8 cellular contexts compared by ENCODE assay signal in the genomic region with DNA sequence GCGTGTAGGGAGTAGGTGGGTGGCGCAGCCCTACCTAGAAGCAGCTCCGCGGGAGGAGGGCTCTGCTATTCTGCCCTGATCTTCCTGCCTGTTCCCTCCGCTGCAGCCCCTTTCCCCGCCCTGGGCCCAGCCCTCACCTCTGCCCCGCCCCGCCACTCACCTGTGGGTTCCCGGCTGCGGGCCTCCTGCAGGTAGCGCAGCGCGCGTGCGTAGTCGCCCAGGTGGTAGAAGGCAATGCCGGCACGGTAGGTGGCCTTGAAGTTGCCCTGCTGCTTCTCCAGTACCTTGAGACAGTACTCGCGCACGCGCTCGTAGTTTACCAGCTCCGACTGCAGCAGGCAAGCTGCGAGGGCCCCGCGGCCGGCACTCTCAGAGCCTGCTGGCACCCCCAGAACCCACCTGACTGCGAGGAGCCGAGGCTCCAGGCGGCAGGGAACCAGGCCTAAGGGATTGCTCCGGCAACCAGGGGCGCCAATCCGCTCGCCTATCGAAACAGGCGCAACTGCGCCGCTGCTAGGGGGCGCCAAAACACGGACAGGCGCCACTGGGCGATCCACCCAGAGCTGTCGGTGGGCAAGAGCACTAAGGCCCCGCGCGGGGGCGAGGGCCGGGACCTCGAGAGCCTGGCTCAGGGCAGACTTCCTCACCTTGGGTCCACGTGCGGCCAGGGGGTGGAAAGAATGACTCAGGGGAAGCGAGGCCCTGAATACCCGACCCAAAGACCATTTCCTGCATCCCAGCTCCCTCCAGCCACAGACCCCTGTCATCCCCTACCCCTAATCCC. TPM values are rescaled to one million over a fixed set of nuclear protein-coding genes. Genes with fewer than 3 reads are reported as not detected.
DNase-seq lines count a peak whose midpoint lies in the region; ATAC-seq, FAIRE-seq and TF ChIP-seq lines count a peak whose summit lies in the region.

No MANE protein-coding gene starts in this region.

- ATAC-seq in GM12878 (no peak), lung (ENCODE audit: insufficient read depth, low FRiP score) (no peak), HG03280 (IDR thresholded peaks at IDR 0.05; ENCODE audit: unreplicated experiment) (no peak), HG03521 (IDR thresholded peaks at IDR 0.05; ENCODE audit: unreplicated experiment) (no peak), HG03565 (IDR thresholded peaks at IDR 0.05; ENCODE audit: unreplicated experiment) (no peak)

- no peak for FAIRE-seq in GM12878 (lab: Jason Lieb, UNC)

- TF ChIP-seq EP300 in GM12878 (IDR thresholded peaks at IDR 0.05; ENCODE audit: borderline replicate concordance in 1 of 2, control insufficient read depth in 1 of 2, low read depth in 2 of 2, low read length in 2 of 2) = no peak

- H3K9ac ChIP-seq in GM12878 (ENCODE audit: control insufficient read depth, insufficient read depth, low read length) = no peak overlapping the region

- no peaks in the 10 kb centered on the region for H4K20me1 ChIP-seq in GM12878 (ENCODE audit: control insufficient read depth, insufficient read depth)

- DNase-seq in DMS153 treated with DMSO at 0.1 percent for 48 hours (lab: John Stamatoyannopoulos, UW; ENCODE audit: unreplicated experiment) = peak; percentile 76
- peak; percentile 30 for DNase-seq in NCI-H1417 treated with DMSO at 0.1 percent for 48 hours (lab: John Stamatoyannopoulos, UW)
- no peak for DNase-seq in GM12878 (ENCODE audit: low read depth, low spot score)
- DNase-seq in lung (ENCODE audit: low spot score) = peak; percentile 38
- no peak for DNase-seq in activated gamma-delta T cell treated with Interleukin-2 at 50 U/mL for 16 hours

- H3K4me2 ChIP-seq in GM12878 (ENCODE audit: control insufficient read depth, insufficient read depth) = no peak overlapping the region

- no peak overlapping the region for H3K4me3 ChIP-seq in GM12878
- no peak overlapping the region for H3K4me3 ChIP-seq in lung

- no peaks in the 10 kb centered on the region for H3K79me2 ChIP-seq in GM12878 (ENCODE audit: control insufficient read depth, insufficient read depth, low read length)

- no peak overlapping the region for H3K27ac ChIP-seq in GM12878 (ENCODE audit: control insufficient read depth, insufficient read depth)
- H3K27ac ChIP-seq in lung (ENCODE audit: low read depth in 1 of 2, low read length in 1 of 2) = no peak overlapping the region

- H3K9me3 ChIP-seq in GM12878 (replicated peaks; ENCODE audit: control insufficient read depth, insufficient read depth, low read length) (peaks cover under 1% of the 10 kb centered on the region; the same call in 1 of the 3 replicates), lung (ENCODE audit: control insufficient read depth in 2 of 2, insufficient read depth in 1 of 2, low read length in 1 of 2) (no peaks in the 10 kb centered on the region)

- H3K36me3 ChIP-seq in GM12878 (ENCODE audit: control insufficient read depth in 2 of 2, insufficient read depth in 2 of 2, low read length in 1 of 2) (no peaks in the 10 kb centered on the region), lung (ENCODE audit: control insufficient read depth in 2 of 2, insufficient read depth in 2 of 2, low read length in 2 of 2) (peaks cover 0 to 5% of the 10 kb centered on the region in 2 donors)

- peaks cover 0 to 6% of the 10 kb centered on the region in 2 experiments for H3K27me3 ChIP-seq in GM12878 (replicated peaks in 1 of 2; ENCODE audit: control insufficient read depth in 2 of 2, insufficient read depth in 2 of 2, low read length in 1 of 2)
- peaks cover 6% of the 10 kb centered on the region for H3K27me3 ChIP-seq in lung (ENCODE audit: control insufficient read depth, insufficient read depth)

- BruUV-seq in GM12878 (replicated peaks; lab: Mats Ljungman, UMichigan) = no TSS peak

- POLR2A ChIA-PET in GM12878 (lab: Charles Lee) = no interaction called here

- no peak for TF ChIP-seq POLR2A in GM12878 (IDR thresholded peaks at IDR 0.05; ENCODE audit: low read depth, low read length)

- CTCF ChIA-PET in GM12878 (lab: Yijun Ruan, JAX) = interaction anchor here (0.8 kb wide), 1 partner anchor 77 kb away, joined by 5 read pairs; no protein-coding TSS in a partner anchor

- intact Hi-C loops in GM12878 (cut with micrococcal nuclease; ENCODE audit: unreplicated experiment) = no loop called here

- in situ Hi-C loops in GM12878 (cut with MboI) = no loop called here

- TF ChIP-seq CTCF in GM12878 (IDR thresholded peaks at IDR 0.05 in 2 of 3, conservative IDR thresholded peaks at IDR 0.05 in 1 of 3; ENCODE audit: control insufficient read depth in 2 of 3, extremely low read depth in 1 of 3, insufficient read depth in 1 of 3, low read depth in 3 of 3, low read length in 3 of 3) = peak; percentile 8 to 22 (median 15); a peak in 2 of 6 replicates
- no peak for TF ChIP-seq CTCF in lung (IDR thresholded peaks at IDR 0.05; ENCODE audit: control extremely low read depth, extremely low read depth)

- WGBS in GM12878 (ENCODE audit: insufficient coverage, insufficient replicate concordance, low lambda C conversion rate, missing lambda C conversion rate) = 59% methylated on average over 53 of the region's 54 CpGs
- WGBS in lung, 2 donors = 9 to 12% methylated on average over 50 to 54 of the region's 54 CpGs

- RAD21 ChIA-PET in GM12878 (lab: Charles Lee; ENCODE audit: unreplicated experiment) = no interaction called here

- H2AFZ ChIP-seq in GM12878 (ENCODE audit: control insufficient read depth, low read depth, low read length) = no peak overlapping the region

- H3K4me1 ChIP-seq in GM12878 (ENCODE audit: control insufficient read depth, insufficient read depth, low read length) = no peaks in the 10 kb centered on the region
- H3K4me1 ChIP-seq in lung (ENCODE audit: control insufficient read depth in 2 of 2, insufficient read depth in 2 of 2, low read length in 2 of 2) = peaks cover 0 to 10% of the 10 kb centered on the region in 2 donors

- no peak for TF ChIP-seq RAD21 in GM12878 (IDR thresholded peaks at IDR 0.05; ENCODE audit: insufficient read depth, low read depth, low read length)

- SMC1A ChIA-PET in GM12878 (lab: Charles Lee; ENCODE audit: uncharacterized antibody, unreplicated experiment) = no interaction called here

RNA-seq across cellular contexts. Expression of gene TTC9B, which starts 1.0 kb away (rescaled TPM):
- not detected in 2 replicates for total RNA-seq in GM12878 (2013; cell fraction: nucleolus; rRNA removed)
- total RNA-seq in GM12878 (2014; rRNA removed) = not detected in 2 replicates
- total RNA-seq in GM12878 (2014; rRNA removed; fragmentation: Illumina TruSeq; extraction: Trizol) = not detected in 2 replicates
- total RNA-seq in GM12878 (2021) = not detected in 2 replicates
- polyA plus RNA-seq in GM12878 (2011; ENCODE audit: low read depth) = not detected
- not detected in 2 replicates for polyA plus RNA-seq in GM12878 (2011; rRNA removed)
- polyA plus RNA-seq in GM12878 (2011; cell fraction: cytosol; rRNA removed) = not detected in 2 replicates
- polyA plus RNA-seq in GM12878 (2011; cell fraction: nucleus; rRNA removed) = not detected in 2 replicates
- 0.15 and 0.38 TPM in 2 replicates for polyA plus RNA-seq in GM12878 (2012)
- polyA plus RNA-seq in GM12878 (2014; fragmentation: Illumina TruSeq; extraction: Trizol) = not detected in 2 replicates
- under 1 TPM; 0.04 to 0.14 TPM for polyA plus RNA-seq in GM12878 (2014; fragmentation: Nextera tagmentation; extraction: Ambion mirVana)
- not detected in 2 replicates for polyA plus RNA-seq in GM12878 (2014; rRNA removed)
- polyA plus RNA-seq in GM12878 (2016; fragmentation: Nextera tagmentation; extraction: Ambion mirVana) = under 1 TPM in 1 of 2 experiments, not detected in 1; 0.10 TPM
- not detected in 2 replicates for polyA minus RNA-seq in GM12878 (2011; rRNA and poly(A)+ RNA removed)
- polyA minus RNA-seq in GM12878 (2011; cell fraction: cytosol; rRNA and poly(A)+ RNA removed) = not detected in 2 replicates
- not detected in 2 replicates for polyA minus RNA-seq in GM12878 (2011; cell fraction: nucleus; rRNA and poly(A)+ RNA removed)
- total RNA-seq in lung = not detected
- not detected for polyA plus RNA-seq in lung

RNA-seq across cellular contexts. Expression of gene CCNP, which starts 9.3 kb away (rescaled TPM):
- 0.56 TPM in 1 of 2 replicates, not detected in the other for total RNA-seq in GM12878 (2013; cell fraction: nucleolus; rRNA removed)
- 0.56 TPM in 1 of 2 replicates, not detected in the other for total RNA-seq in GM12878 (2014; rRNA removed)
- total RNA-seq in GM12878 (2014; rRNA removed; fragmentation: Illumina TruSeq; extraction: Trizol) = not detected in 2 replicates
- total RNA-seq in GM12878 (2021) = not detected in 2 replicates
- polyA plus RNA-seq in GM12878 (2011; ENCODE audit: low read depth) = not detected
- 0.05 TPM in 1 of 2 replicates, not detected in the other for polyA plus RNA-seq in GM12878 (2011; rRNA removed)
- polyA plus RNA-seq in GM12878 (2011; cell fraction: cytosol; rRNA removed) = 0.04 TPM in 1 of 2 replicates, not detected in the other
- 0.16 and 0.52 TPM in 2 replicates for polyA plus RNA-seq in GM12878 (2011; cell fraction: nucleus; rRNA removed)
- polyA plus RNA-seq in GM12878 (2012) = not detected in 2 replicates
- polyA plus RNA-seq in GM12878 (2014; fragmentation: Illumina TruSeq; extraction: Trizol) = 0.03 TPM in 1 of 2 replicates, not detected in the other
- polyA plus RNA-seq in GM12878 (2014; fragmentation: Nextera tagmentation; extraction: Ambion mirVana) = not detected
- 0.04 TPM in 1 of 2 replicates, not detected in the other for polyA plus RNA-seq in GM12878 (2014; rRNA removed)
- not detected for polyA plus RNA-seq in GM12878 (2016; fragmentation: Nextera tagmentation; extraction: Ambion mirVana)
- polyA minus RNA-seq in GM12878 (2011; rRNA and poly(A)+ RNA removed) = not detected in 2 replicates
- not detected in 2 replicates for polyA minus RNA-seq in GM12878 (2011; cell fraction: cytosol; rRNA and poly(A)+ RNA removed)
- polyA minus RNA-seq in GM12878 (2011; cell fraction: nucleus; rRNA and poly(A)+ RNA removed) = not detected in 2 replicates
- under 1 TPM; 0.52 to 0.68 TPM for total RNA-seq in lung
- polyA plus RNA-seq in lung = under 1 TPM; 0.07 to 0.28 TPM

RNA-seq across cellular contexts. Expression of gene MAP3K10, which starts 26.0 kb away (rescaled TPM):
- 16.6 and 22.1 TPM in 2 replicates for total RNA-seq in GM12878 (2013; cell fraction: nucleolus; rRNA removed)
- total RNA-seq in GM12878 (2014; rRNA removed) (9.0 and 13.6 TPM in 2 replicates), GM12878 (2014; rRNA removed; fragmentation: Illumina TruSeq; extraction: Trizol) (4.5 and 5.0 TPM in 2 replicates), GM12878 (2021) (14.1 and 16.6 TPM in 2 replicates), lung (10 to 100 TPM in 1 of 2 donors, 1 to 10 TPM in 1; 4.4 to 18.0 TPM)
- polyA plus RNA-seq in GM12878 (2011; ENCODE audit: low read depth) = 2.2 TPM
- polyA plus RNA-seq in GM12878 (2011; rRNA removed) (1.3 and 2.2 TPM in 2 replicates), GM12878 (2014; fragmentation: Illumina TruSeq; extraction: Trizol) (1.1 and 2.5 TPM in 2 replicates), GM12878 (2014; fragmentation: Nextera tagmentation; extraction: Ambion mirVana) (under 1 TPM; 0.11 to 0.16 TPM), GM12878 (2014; rRNA removed) (9.9 and 15.1 TPM in 2 replicates), GM12878 (2016; fragmentation: Nextera tagmentation; extraction: Ambion mirVana) (1 to 10 TPM in 1 of 2 experiments, under 1 TPM in 1; 0.53 to 2.7 TPM), lung (10 to 100 TPM in 1 of 2 donors, 1 to 10 TPM in 1; 6.9 to 15.7 TPM)
- polyA plus RNA-seq in GM12878 (2011; cell fraction: cytosol; rRNA removed) = 1.8 and 3.8 TPM in 2 replicates
- polyA plus RNA-seq in GM12878 (2011; cell fraction: nucleus; rRNA removed) = 23.0 and 24.8 TPM in 2 replicates
- 9.2 and 10.8 TPM in 2 replicates for polyA plus RNA-seq in GM12878 (2012)
- polyA minus RNA-seq in GM12878 (2011; rRNA and poly(A)+ RNA removed) = 3.1 and 9.0 TPM in 2 replicates
- 4.5 and 4.6 TPM in 2 replicates for polyA minus RNA-seq in GM12878 (2011; cell fraction: cytosol; rRNA and poly(A)+ RNA removed)
- 6.2 and 11.0 TPM in 2 replicates for polyA minus RNA-seq in GM12878 (2011; cell fraction: nucleus; rRNA and poly(A)+ RNA removed)

Comparison
In these comparisons a context has a peak if more than half of its experiments do, and no peak if none do; other contexts are left out.
1. DNase-seq: peak in DMS153 treated with DMSO at 0.1 percent for 48 hours (single experiment), NCI-H1417 treated with DMSO at 0.1 percent for 48 hours (single experiment) and lung (single experiment); none in GM12878 (single experiment) and activated gamma-delta T cell treated with Interleukin-2 at 50 U/mL for 16 hours (single experiment).